ENCODE assay signal across 8 cellular contexts in genomic region chr22:37849089-37849751, GRCh38. TPM values are rescaled to one million over a fixed set of nuclear protein-coding genes. Genes with fewer than 3 reads are reported as not detected.
DNase-seq lines count a peak whose midpoint lies in the region; ATAC-seq and TF ChIP-seq lines count a peak whose summit lies in the region.

TSS of gene EIF3L (plus strand) at chr22:37849419. CDS start at chr22:37849450, 31 bp downstream.

- DNase-seq in D341Med (ENCODE audit: low spot score) = peak; percentile 95
- DNase-seq in Jurkat, Clone E6-1 (ENCODE audit: low read depth, low spot score) = peak; percentile 81
- peak; percentile 93 for DNase-seq in RKO (ENCODE audit: low spot score)
- peak; percentile 85 for DNase-seq in activated T-helper 1 cell treated with Interleukin-2 at 50 U/mL for 16 hours (ENCODE audit: low read depth)
- peak; percentile 41 for DNase-seq in esophagus squamous epithelium (lab: John Stamatoyannopoulos, UW)
- peak; percentile 89 for DNase-seq in myocyte (ENCODE audit: low read depth)
- DNase-seq in stimulated activated CD8-positive, alpha-beta memory T cell treated with anti-CD3 and anti-CD28 coated beads, Interleukin-7, amount 100 ng/mL, for 4 hours (ENCODE audit: low read depth in 2 of 2) = peak; percentile 73 to 85

- H3K4me3 ChIP-seq in Jurkat, Clone E6-1 (ENCODE audit: low read length) = peak within 1 kb of the TSS; percentile 100
- H3K4me3 ChIP-seq in esophagus squamous epithelium = peak within 1 kb of the TSS; percentile 66 to 91 (median 76)

- peak within 1 kb of the TSS; percentile 90 to 96 (median 92) for H3K27ac ChIP-seq in esophagus squamous epithelium

- H3K36me3 ChIP-seq in esophagus squamous epithelium = peaks cover 0 to 34% (median 21%) of the 10 kb centered on the region in 3 donors

- H3K9me3 ChIP-seq in esophagus squamous epithelium = no peaks in the 10 kb centered on the region

- TF ChIP-seq CTCF in esophagus squamous epithelium (IDR thresholded peaks at IDR 0.05) = peak in 2 of 6 experiments; percentile 14

- intact Hi-C loops in esophagus squamous epithelium (cut with DNase I) = no loop called here

- TF ChIP-seq POLR2A in esophagus squamous epithelium (IDR thresholded peaks at IDR 0.05) = peak in 3 of 4 donors; percentile 66 to 85 (median 84)

- H3K4me1 ChIP-seq in esophagus squamous epithelium = peaks cover 11 to 56% (median 15%) of the 10 kb centered on the region in 3 donors

- ATAC-seq in GM21526 (IDR thresholded peaks at IDR 0.05; ENCODE audit: low FRiP score, unreplicated experiment) = peak; percentile 54

- WGBS in esophagus squamous epithelium, 2 donors = 3 to 6% methylated on average over 9 to 13 of the region's 49 CpGs

- no peaks in the 10 kb centered on the region for H3K27me3 ChIP-seq in esophagus squamous epithelium

RNA-seq across cellular contexts. Expression of gene EIF3L, which starts in this region (rescaled TPM):
- polyA plus RNA-seq in Jurkat, Clone E6-1 (2012; ENCODE audit: insufficient read depth, insufficient read length) = 862 TPM
- total RNA-seq in esophagus squamous epithelium = 100 to 1,000 TPM; 192 to 499 (median 281) TPM
- 415 and 450 TPM in 2 replicates for total RNA-seq in myocyte
- 540 TPM for polyA plus RNA-seq in myocyte (2012)

Comparison
In these comparisons a context has a peak if more than half of its experiments do, and no peak if none do; other contexts are left out.
1. Peak in every context shown above with its lines: DNase-seq, ATAC-seq, H3K4me3 ChIP-seq and H3K27ac ChIP-seq.
2. DNase-seq: peak in every context shown above with its lines; median percentile 95 in D341Med; 93 in RKO; 89 in myocyte; 85 in activated T-helper 1 cell treated with Interleukin-2 at 50 U/mL for 16 hours; 81 in Jurkat, Clone E6-1; 79 in stimulated activated CD8-positive, alpha-beta memory T cell treated with anti-CD3 and anti-CD28 coated beads, Interleukin-7, amount 100 ng/mL, for 4 hours; 41 in esophagus squamous epithelium.